7 cellular contexts compared by ENCODE assay signal in genomic region chr13:102799544-102800144, GRCh38. TPM values are rescaled to one million over a fixed set of nuclear protein-coding genes. Genes with fewer than 3 reads are reported as not detected.
DNase-seq lines count a peak whose midpoint lies in the region; TF ChIP-seq lines count a peak whose summit lies in the region.

No MANE protein-coding gene starts in this region.

- peak overlapping the region; percentile 57 for H3K27ac ChIP-seq in GM23248
- peak overlapping the region; percentile 95 for H3K27ac ChIP-seq in left ventricle myocardium inferior (replicated peaks)

- TF ChIP-seq CTCF in GM13977 (IDR thresholded peaks at IDR 0.05; ENCODE audit: extremely low read depth, insufficient read depth, missing control alignments), result no peak
- no peak for TF ChIP-seq CTCF in Loucy (conservative IDR thresholded peaks at IDR 0.05; ENCODE audit: low read length)
- no peak for TF ChIP-seq CTCF in left ventricle myocardium inferior (IDR thresholded peaks at IDR 0.05; ENCODE audit: borderline replicate concordance)

- H3K9me3 ChIP-seq in GM23248 (ENCODE audit: low read depth), result no peaks in the 10 kb centered on the region
- H3K9me3 ChIP-seq in Loucy (ENCODE audit: insufficient read depth, low read depth, low read length), result no peaks in the 10 kb centered on the region
- H3K9me3 ChIP-seq in left ventricle myocardium inferior (replicated peaks), result no peaks in the 10 kb centered on the region

- H3K36me3 ChIP-seq in GM23248 (ENCODE audit: low read depth) (no peaks in the 10 kb centered on the region), Loucy (ENCODE audit: insufficient read depth, low read length) (no peaks in the 10 kb centered on the region), left ventricle myocardium inferior (peaks cover 6% of the 10 kb centered on the region)

- no peaks in the 10 kb centered on the region for H4K20me1 ChIP-seq in GM23248 (ENCODE audit: insufficient read depth)
- H4K20me1 ChIP-seq in Loucy (ENCODE audit: insufficient read depth, low read length, poor library complexity, severe bottlenecking), result no peaks in the 10 kb centered on the region

- peak overlapping the region; percentile 87 for H2AFZ ChIP-seq in GM23248
- peak overlapping the region; percentile 90; the same call in 1 of the 2 replicates for H2AFZ ChIP-seq in Loucy (ENCODE audit: low read length)

- H3K9me2 ChIP-seq in GM23248 (ENCODE audit: insufficient read depth) (no peaks in the 10 kb centered on the region), Loucy (replicated peaks; ENCODE audit: low read depth, low read length) (no peaks in the 10 kb centered on the region)

- H3K27me3 ChIP-seq in GM23248 (replicated peaks; ENCODE audit: insufficient read depth) (no peaks in the 10 kb centered on the region), Loucy (ENCODE audit: insufficient read depth, low read length, poor library complexity, severe bottlenecking) (no peaks in the 10 kb centered on the region), left ventricle myocardium inferior (ENCODE audit: low read depth) (no peaks in the 10 kb centered on the region)

- intact Hi-C loops in left ventricle myocardium inferior (cut with micrococcal nuclease) (loop anchor here (10.0 kb wide), 1 partner anchor 205 kb away; the partner anchor contains the start of gene TPP2), posterior vena cava (cut with DNase I) (loop anchor here in 1 of 2 donors (5.0 kb wide), 1 partner anchor 48 kb away; the partner anchor contains the start of gene ERCC5)

- H3F3A ChIP-seq in GM23248 (ENCODE audit: insufficient read depth) (peaks cover 5% of the 10 kb centered on the region; the same call in 1 of the 2 replicates), Loucy (ENCODE audit: low read depth) (no peaks in the 10 kb centered on the region)

- H3K79me2 ChIP-seq in GM23248 (ENCODE audit: insufficient read depth), result peaks cover 79% of the 10 kb centered on the region
- no peaks in the 10 kb centered on the region for H3K79me2 ChIP-seq in Loucy (ENCODE audit: insufficient read depth, low read length)

- DNase-seq in GM13977 (ENCODE audit: low spot score) (peak; percentile 36), GM23248 (peak; percentile 61), amniotic epithelial cell (ENCODE audit: low read depth) (peak; percentile 21), left ventricle myocardium inferior (no peak), posterior vena cava (ENCODE audit: low spot score) (peak; percentile 84), AML-193 (lab: John Stamatoyannopoulos, UW) (no peak)

- peak overlapping the region; percentile 97 for H3K4me2 ChIP-seq in GM23248 (ENCODE audit: unreplicated experiment)
- H3K4me2 ChIP-seq in Loucy (ENCODE audit: low read depth, low read length, poor library complexity, severe bottlenecking), result peak overlapping the region; percentile 77

- H3K4me1 ChIP-seq in GM23248 (ENCODE audit: insufficient read depth), result peaks cover 18% of the 10 kb centered on the region
- H3K4me1 ChIP-seq in Loucy (ENCODE audit: insufficient read depth, low read length, poor library complexity, severe bottlenecking), result peaks cover 9% of the 10 kb centered on the region
- H3K4me1 ChIP-seq in left ventricle myocardium inferior, result peaks cover 63% of the 10 kb centered on the region

- WGBS in GM23248 (ENCODE audit: low coverage in 1 of 2, low lambda C conversion rate in 2 of 2, missing lambda C conversion rate in 2 of 2), 2 experiments, result 1% methylated on average over 50 of the region's 52 CpGs

- peak overlapping the region; percentile 78 for H3K4me3 ChIP-seq in GM23248
- H3K4me3 ChIP-seq in Loucy (ENCODE audit: low read length, poor library complexity, severe bottlenecking), result peak overlapping the region; percentile 80
- H3K4me3 ChIP-seq in left ventricle myocardium inferior, result peak overlapping the region; percentile 92

- H3K9ac ChIP-seq in GM23248 (peak overlapping the region; percentile 82), Loucy (ENCODE audit: low read depth, low read length, poor library complexity, severe bottlenecking) (no peak overlapping the region)

- in situ Hi-C loops in GM13977 (cut with MboI; ENCODE audit: low pct_unique_long_range_greater_than_20kb, low sequenced_read_pairs, unreplicated experiment), result no loop called here
- in situ Hi-C loops in GM23248 (cut with MboI), result no loop called here

RNA-seq across cellular contexts. Expression of gene BIVM, which starts 0.7 kb away (rescaled TPM):
- 24.1 and 35.7 TPM in 2 replicates for total RNA-seq in GM23248 (2014; rRNA removed; shearing (Covaris generic))
- 22.9 and 25.8 TPM in 2 replicates for polyA plus RNA-seq in GM23248 (2016; fragmentation: Nextera tagmentation; extraction: Ambion mirVana)
- total RNA-seq in left ventricle myocardium inferior (37.5 TPM), posterior vena cava (10 to 100 TPM; 15.3 to 16.8 TPM)

RNA-seq across cellular contexts. Expression of gene POGLUT2, which starts 0.9 kb away (rescaled TPM):
- 26.0 and 26.7 TPM in 2 replicates for total RNA-seq in GM23248 (2014; rRNA removed; shearing (Covaris generic))
- polyA plus RNA-seq in GM23248 (2016; fragmentation: Nextera tagmentation; extraction: Ambion mirVana), result 26.4 and 27.7 TPM in 2 replicates
- total RNA-seq in left ventricle myocardium inferior, result 3.4 TPM
- 1 to 10 TPM; 6.2 to 9.9 TPM for total RNA-seq in posterior vena cava

RNA-seq across cellular contexts. Expression of gene TEX30, which starts 26.1 kb away (rescaled TPM):
- 21.1 and 22.4 TPM in 2 replicates for total RNA-seq in GM23248 (2014; rRNA removed; shearing (Covaris generic))
- polyA plus RNA-seq in GM23248 (2016; fragmentation: Nextera tagmentation; extraction: Ambion mirVana), result 37.6 and 38.0 TPM in 2 replicates
- 8.1 TPM for total RNA-seq in left ventricle myocardium inferior
- 10 to 100 TPM in 1 of 2 donors, 1 to 10 TPM in 1; 7.4 to 10.9 TPM for total RNA-seq in posterior vena cava

RNA-seq across cellular contexts. Expression of gene ERCC5, which starts 46.2 kb away (rescaled TPM):
- total RNA-seq in GM23248 (2014; rRNA removed; shearing (Covaris generic)), result 78.5 and 103 TPM in 2 replicates
- 44.6 and 49.2 TPM in 2 replicates for polyA plus RNA-seq in GM23248 (2016; fragmentation: Nextera tagmentation; extraction: Ambion mirVana)
- total RNA-seq in left ventricle myocardium inferior (30.4 TPM), posterior vena cava (10 to 100 TPM; 26.6 to 30.3 TPM)

Comparison
In these comparisons a context has a peak if more than half of its experiments do, and no peak if none do; other contexts are left out.
1. DNase-seq: peak in GM13977 (single experiment), GM23248 (single experiment), amniotic epithelial cell (single experiment) and posterior vena cava (single experiment); none in left ventricle myocardium inferior (single experiment) and AML-193 (0 of 2).
2. Peak in every context shown above with its lines, with median percentiles within 50 percentile points of each other: H3K4me3 ChIP-seq.